ENCODE assay signal across 11 cellular contexts in genomic region chr14:100832311-100832960, GRCh38. TPM values are rescaled to one million over a fixed set of nuclear protein-coding genes. Genes with fewer than 3 reads are reported as not detected.
"Had no signal": no experiment of that assay in that cellular context is flagged by ENCODE, and none has a peak within 500 bp of the region (broad histone marks: within the 10 kb centered on the region; RNA-seq: fewer than 3 reads in every experiment).

No MANE protein-coding gene starts in this region.

- H3K4me1 ChIP-seq: heart right ventricle, upper lobe of left lung had no signal

- H3K4me3 Mint-ChIP-seq: activated CD4-positive, alpha-beta memory T cell treated with anti-CD3 and anti-CD28 coated beads for 36 hours; activated naive CD8-positive, alpha-beta T cell treated with anti-CD3 and anti-CD28 coated beads, Interleukin-2, amount 10 ng/mL, durations not matched to agents 7 days and 5 days had no signal

- ATAC-seq: heart right ventricle, right cardiac atrium had no signal

- H3K27ac Mint-ChIP-seq: activated CD4-positive, alpha-beta memory T cell treated with anti-CD3 and anti-CD28 coated beads for 36 hours; activated naive CD8-positive, alpha-beta T cell treated with anti-CD3 and anti-CD28 coated beads, Interleukin-2, amount 10 ng/mL, durations not matched to agents 7 days and 5 days had no signal

- H3K27ac ChIP-seq: heart right ventricle, upper lobe of left lung had no signal

- H3K4me1 Mint-ChIP-seq: activated naive CD8-positive, alpha-beta T cell treated with anti-CD3 and anti-CD28 coated beads, Interleukin-2, amount 10 ng/mL, durations not matched to agents 7 days and 5 days had no signal

- H3K36me3 Mint-ChIP-seq: activated CD4-positive, alpha-beta memory T cell treated with anti-CD3 and anti-CD28 coated beads for 36 hours; activated naive CD8-positive, alpha-beta T cell treated with anti-CD3 and anti-CD28 coated beads, Interleukin-2, amount 10 ng/mL, durations not matched to agents 7 days and 5 days had no signal

- DNase-seq: activated CD4-positive, alpha-beta memory T cell treated with anti-CD3 and anti-CD28 coated beads for 36 hours; activated gamma-delta T cell treated with Interleukin-2 at 50 U/mL for 16 hours; activated naive CD8-positive, alpha-beta T cell treated with anti-CD3 and anti-CD28 coated beads, Interleukin-2, amount 10 ng/mL, durations not matched to agents 7 days and 5 days; activated T-cell treated with anti-CD3 and anti-CD28 coated beads, Interleukin-2, amount 50 U/mL, for 48 hours; anterior cingulate cortex; heart right ventricle; kidney glomerular epithelial cell; stimulated activated CD4-positive, alpha-beta T cell treated with anti-CD3 and anti-CD28 coated beads, Interleukin-1b, Interleukin-23, amount 100 ng/mL, for 48 hours; stimulated activated naive CD4-positive, alpha-beta T cell; upper lobe of left lung had no signal

- H3K4me3 ChIP-seq: heart right ventricle, upper lobe of left lung had no signal

- H3K36me3 ChIP-seq: heart right ventricle, upper lobe of left lung had no signal

RNA-seq across cellular contexts. Expression of gene MEG3, which starts 6.5 kb away (rescaled TPM):
- total RNA-seq: activated CD4-positive, alpha-beta memory T cell treated with anti-CD3 and anti-CD28 coated beads for 36 hours; activated naive CD8-positive, alpha-beta T cell treated with anti-CD3 and anti-CD28 coated beads, Interleukin-2, amount 10 ng/mL, durations not matched to agents 7 days and 5 days had no signal
